8 cellular contexts compared by ENCODE assay signal in the genomic region with DNA sequence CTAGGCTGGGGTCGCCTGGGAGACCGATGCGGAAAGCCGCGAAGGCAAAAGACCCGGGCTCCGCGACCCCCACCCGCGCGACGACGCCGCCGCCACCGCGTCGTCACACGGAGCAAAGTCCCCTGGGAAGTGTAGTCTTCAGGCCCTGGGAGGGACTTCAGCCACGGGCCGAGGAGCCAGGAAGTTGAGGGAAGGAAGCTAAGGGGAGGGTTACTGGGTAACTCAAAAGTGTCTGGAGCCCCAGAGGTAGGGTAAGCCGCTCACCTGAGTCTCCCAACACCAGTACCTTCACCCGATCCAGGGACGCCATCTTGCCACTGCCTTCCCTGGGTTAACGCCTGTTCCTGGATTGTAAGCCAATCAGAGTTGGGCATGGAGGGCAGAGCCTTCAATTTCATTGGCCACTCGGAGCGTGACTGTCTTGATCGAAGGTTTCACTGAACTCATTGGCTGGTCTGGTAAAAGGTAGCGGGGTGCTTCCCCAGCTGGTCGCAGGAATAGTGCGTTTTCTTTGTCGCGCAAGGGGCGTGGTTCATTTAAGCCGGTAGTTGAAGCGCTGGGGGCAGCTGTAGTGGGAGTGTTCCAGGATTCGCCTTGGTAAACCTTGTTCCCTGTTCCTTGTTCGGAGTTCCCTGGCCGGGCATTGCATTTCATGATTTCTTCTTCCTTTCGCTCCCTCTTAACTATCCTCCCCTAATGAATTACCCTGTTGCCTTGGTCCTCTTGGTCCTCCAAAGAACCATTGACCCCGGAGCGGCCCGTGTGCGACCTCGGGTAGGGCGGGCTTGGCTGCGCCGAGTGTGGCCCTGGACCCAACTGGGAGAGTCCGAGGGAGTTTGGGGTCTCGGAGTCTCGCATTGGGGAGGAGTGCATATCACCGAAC. TPM values are rescaled to one million over a fixed set of nuclear protein-coding genes. Genes with fewer than 3 reads are reported as not detected.
DNase-seq lines count a peak whose midpoint lies in the region; ATAC-seq, FAIRE-seq and TF ChIP-seq lines count a peak whose summit lies in the region.

GTF2E1 (plus strand) TSS at position 547 of the 883 bp plus-strand sequence. CDS start 7,809 bp downstream, outside the sequence.
RABL3 (minus strand) TSS at position 319 of the 883 bp plus-strand sequence; CDS start at position 310, 9 bp downstream.

- TF ChIP-seq POLR2A in body of pancreas (IDR thresholded peaks at IDR 0.05): peak; percentile 41 to 91 (median 90)

- H3K9me3 ChIP-seq in body of pancreas: no peaks in the 10 kb centered on the region

- FAIRE-seq in TTC549 (lab: Jason Lieb, UNC): peak; percentile 96

- TF ChIP-seq CTCF in 22Rv1 (IDR thresholded peaks at IDR 0.05): no peak
- peak in 1 of 7 experiments; percentile 2 for TF ChIP-seq CTCF in body of pancreas (IDR thresholded peaks at IDR 0.05)

- peak within 1 kb of the TSS; percentile 64 to 91 for H3K4me3 ChIP-seq in body of pancreas

- 0% methylated on average over 52 of the region's 52 CpGs for WGBS in body of pancreas, 2 donors

- intact Hi-C loops in body of pancreas (cut with DNase I) (no loop called here), sciatic nerve (cut with DNase I) (no loop called here)

- DNase-seq in NCI-H2107 treated with DMSO at 0.1 percent for 48 hours (lab: John Stamatoyannopoulos, UW; ENCODE audit: unreplicated experiment) (peak; percentile 100), body of pancreas (peak; percentile 95 to 99 (median 98)), iPS DF 19.7 (ENCODE audit: low read depth, low spot score) (peak; percentile 100), sciatic nerve (ENCODE audit: low spot score) (peak; percentile 97)

- peaks cover 0 to 1% of the 10 kb centered on the region in 2 donors for H3K36me3 ChIP-seq in body of pancreas (replicated peaks in 1 of 2; ENCODE audit: insufficient read depth in 1 of 2, low read depth in 2 of 2)

- H3K27ac ChIP-seq in 22Rv1 (peak within 1 kb of the TSS; percentile 88), body of pancreas (peak within 1 kb of the TSS; percentile 87 to 98 (median 96))

- peak; percentile 100 for ATAC-seq in GM18520 (IDR thresholded peaks at IDR 0.05; ENCODE audit: unreplicated experiment)
- ATAC-seq in HG03064 (IDR thresholded peaks at IDR 0.05; ENCODE audit: low read depth, unreplicated experiment): peak; percentile 100
- peak; percentile 99 for ATAC-seq in body of pancreas
- peak; percentile 100 for ATAC-seq in sciatic nerve

- H3K27me3 ChIP-seq in body of pancreas: no peaks in the 10 kb centered on the region

- H3K4me1 ChIP-seq in body of pancreas: peaks cover 26% of the 10 kb centered on the region

RNA-seq across cellular contexts. Expression of gene GTF2E1, which starts in this region (rescaled TPM):
- total RNA-seq in body of pancreas (1 to 10 TPM; 3.6 to 5.9 TPM), sciatic nerve (15.0 TPM)

RNA-seq across cellular contexts. Expression of gene RABL3, which starts in this region (rescaled TPM):
- 1 to 10 TPM; 7.3 to 9.9 TPM for total RNA-seq in body of pancreas
- total RNA-seq in sciatic nerve: 27.4 TPM

Comparison
In these comparisons a context has a peak if more than half of its experiments do, and no peak if none do; other contexts are left out.
1. Peak in every context shown above with its lines: DNase-seq, ATAC-seq, H3K4me3 ChIP-seq and H3K27ac ChIP-seq.